ENCODE assay signal across 1 cellular context in genomic region chr17:43714338-43715149, GRCh38.
TF ChIP-seq lines count a peak whose summit lies in the region.

No MANE protein-coding gene starts in this region.

TF ChIP-seq in GM23338, 12 proteins besides CTCF, POLR2A, EP300 and RAD21 (continued from another document):
- TF ChIP-seq, protein P1, sequence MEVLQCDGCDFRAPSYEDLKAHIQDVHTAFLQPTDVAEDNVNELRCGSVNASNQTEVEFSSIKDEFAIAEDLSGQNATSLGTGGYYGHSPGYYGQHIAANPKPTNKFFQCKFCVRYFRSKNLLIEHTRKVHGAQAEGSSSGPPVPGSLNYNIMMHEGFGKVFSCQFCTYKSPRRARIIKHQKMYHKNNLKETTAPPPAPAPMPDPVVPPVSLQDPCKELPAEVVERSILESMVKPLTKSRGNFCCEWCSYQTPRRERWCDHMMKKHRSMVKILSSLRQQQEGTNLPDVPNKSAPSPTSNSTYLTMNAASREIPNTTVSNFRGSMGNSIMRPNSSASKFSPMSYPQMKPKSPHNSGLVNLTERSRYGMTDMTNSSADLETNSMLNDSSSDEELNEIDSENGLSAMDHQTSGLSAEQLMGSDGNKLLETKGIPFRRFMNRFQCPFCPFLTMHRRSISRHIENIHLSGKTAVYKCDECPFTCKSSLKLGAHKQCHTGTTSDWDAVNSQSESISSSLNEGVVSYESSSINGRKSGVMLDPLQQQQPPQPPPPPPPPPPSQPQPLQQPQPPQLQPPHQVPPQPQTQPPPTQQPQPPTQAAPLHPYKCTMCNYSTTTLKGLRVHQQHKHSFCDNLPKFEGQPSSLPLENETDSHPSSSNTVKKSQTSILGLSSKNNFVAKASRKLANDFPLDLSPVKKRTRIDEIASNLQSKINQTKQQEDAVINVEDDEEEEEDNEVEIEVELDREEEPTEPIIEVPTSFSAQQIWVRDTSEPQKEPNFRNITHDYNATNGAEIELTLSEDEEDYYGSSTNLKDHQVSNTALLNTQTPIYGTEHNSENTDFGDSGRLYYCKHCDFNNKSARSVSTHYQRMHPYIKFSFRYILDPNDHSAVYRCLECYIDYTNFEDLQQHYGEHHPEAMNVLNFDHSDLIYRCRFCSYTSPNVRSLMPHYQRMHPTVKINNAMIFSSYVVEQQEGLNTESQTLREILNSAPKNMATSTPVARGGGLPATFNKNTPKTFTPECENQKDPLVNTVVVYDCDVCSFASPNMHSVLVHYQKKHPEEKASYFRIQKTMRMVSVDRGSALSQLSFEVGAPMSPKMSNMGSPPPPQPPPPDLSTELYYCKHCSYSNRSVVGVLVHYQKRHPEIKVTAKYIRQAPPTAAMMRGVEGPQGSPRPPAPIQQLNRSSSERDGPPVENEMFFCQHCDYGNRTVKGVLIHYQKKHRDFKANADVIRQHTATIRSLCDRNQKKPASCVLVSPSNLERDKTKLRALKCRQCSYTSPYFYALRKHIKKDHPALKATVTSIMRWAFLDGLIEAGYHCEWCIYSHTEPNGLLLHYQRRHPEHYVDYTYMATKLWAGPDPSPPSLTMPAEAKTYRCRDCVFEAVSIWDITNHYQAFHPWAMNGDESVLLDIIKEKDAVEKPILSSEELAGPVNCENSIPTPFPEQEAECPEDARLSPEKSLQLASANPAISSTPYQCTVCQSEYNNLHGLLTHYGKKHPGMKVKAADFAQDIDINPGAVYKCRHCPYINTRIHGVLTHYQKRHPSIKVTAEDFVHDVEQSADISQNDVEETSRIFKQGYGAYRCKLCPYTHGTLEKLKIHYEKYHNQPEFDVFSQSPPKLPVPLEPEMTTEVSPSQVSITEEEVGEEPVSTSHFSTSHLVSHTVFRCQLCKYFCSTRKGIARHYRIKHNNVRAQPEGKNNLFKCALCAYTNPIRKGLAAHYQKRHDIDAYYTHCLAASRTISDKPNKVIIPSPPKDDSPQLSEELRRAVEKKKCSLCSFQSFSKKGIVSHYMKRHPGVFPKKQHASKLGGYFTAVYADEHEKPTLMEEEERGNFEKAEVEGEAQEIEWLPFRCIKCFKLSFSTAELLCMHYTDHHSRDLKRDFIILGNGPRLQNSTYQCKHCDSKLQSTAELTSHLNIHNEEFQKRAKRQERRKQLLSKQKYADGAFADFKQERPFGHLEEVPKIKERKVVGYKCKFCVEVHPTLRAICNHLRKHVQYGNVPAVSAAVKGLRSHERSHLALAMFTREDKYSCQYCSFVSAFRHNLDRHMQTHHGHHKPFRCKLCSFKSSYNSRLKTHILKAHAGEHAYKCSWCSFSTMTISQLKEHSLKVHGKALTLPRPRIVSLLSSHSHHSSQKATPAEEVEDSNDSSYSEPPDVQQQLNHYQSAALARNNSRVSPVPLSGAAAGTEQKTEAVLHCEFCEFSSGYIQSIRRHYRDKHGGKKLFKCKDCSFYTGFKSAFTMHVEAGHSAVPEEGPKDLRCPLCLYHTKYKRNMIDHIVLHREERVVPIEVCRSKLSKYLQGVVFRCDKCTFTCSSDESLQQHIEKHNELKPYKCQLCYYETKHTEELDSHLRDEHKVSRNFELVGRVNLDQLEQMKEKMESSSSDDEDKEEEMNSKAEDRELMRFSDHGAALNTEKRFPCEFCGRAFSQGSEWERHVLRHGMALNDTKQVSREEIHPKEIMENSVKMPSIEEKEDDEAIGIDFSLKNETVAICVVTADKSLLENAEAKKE (CRISPR knock-in tag; IDR thresholded peaks at IDR 0.05), result no peak
- TF ChIP-seq, protein P2, sequence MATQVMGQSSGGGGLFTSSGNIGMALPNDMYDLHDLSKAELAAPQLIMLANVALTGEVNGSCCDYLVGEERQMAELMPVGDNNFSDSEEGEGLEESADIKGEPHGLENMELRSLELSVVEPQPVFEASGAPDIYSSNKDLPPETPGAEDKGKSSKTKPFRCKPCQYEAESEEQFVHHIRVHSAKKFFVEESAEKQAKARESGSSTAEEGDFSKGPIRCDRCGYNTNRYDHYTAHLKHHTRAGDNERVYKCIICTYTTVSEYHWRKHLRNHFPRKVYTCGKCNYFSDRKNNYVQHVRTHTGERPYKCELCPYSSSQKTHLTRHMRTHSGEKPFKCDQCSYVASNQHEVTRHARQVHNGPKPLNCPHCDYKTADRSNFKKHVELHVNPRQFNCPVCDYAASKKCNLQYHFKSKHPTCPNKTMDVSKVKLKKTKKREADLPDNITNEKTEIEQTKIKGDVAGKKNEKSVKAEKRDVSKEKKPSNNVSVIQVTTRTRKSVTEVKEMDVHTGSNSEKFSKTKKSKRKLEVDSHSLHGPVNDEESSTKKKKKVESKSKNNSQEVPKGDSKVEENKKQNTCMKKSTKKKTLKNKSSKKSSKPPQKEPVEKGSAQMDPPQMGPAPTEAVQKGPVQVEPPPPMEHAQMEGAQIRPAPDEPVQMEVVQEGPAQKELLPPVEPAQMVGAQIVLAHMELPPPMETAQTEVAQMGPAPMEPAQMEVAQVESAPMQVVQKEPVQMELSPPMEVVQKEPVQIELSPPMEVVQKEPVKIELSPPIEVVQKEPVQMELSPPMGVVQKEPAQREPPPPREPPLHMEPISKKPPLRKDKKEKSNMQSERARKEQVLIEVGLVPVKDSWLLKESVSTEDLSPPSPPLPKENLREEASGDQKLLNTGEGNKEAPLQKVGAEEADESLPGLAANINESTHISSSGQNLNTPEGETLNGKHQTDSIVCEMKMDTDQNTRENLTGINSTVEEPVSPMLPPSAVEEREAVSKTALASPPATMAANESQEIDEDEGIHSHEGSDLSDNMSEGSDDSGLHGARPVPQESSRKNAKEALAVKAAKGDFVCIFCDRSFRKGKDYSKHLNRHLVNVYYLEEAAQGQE (IDR thresholded peaks at IDR 0.05; ENCODE audit: unreplicated experiment), result no peak
- TF ChIP-seq EZH2phosphoT487 (IDR thresholded peaks at IDR 0.05; ENCODE audit: unreplicated experiment) (no peak), ZNF114 (CRISPR knock-in tag; IDR thresholded peaks at IDR 0.05) (no peak), JUNB (IDR thresholded peaks at IDR 0.05; ENCODE audit: unreplicated experiment) (no peak), CREB1 (CRISPR knock-in tag; IDR thresholded peaks at IDR 0.05; ENCODE audit: low read depth) (no peak), EZH2 (IDR thresholded peaks at IDR 0.05; ENCODE audit: low read depth, unreplicated experiment) (no peak), POLR2AphosphoS5 (IDR thresholded peaks at IDR 0.05; ENCODE audit: low read depth) (no peak), ZNF331 (CRISPR knock-in tag; IDR thresholded peaks at IDR 0.05; ENCODE audit: low read depth) (no peak), NANOG (IDR thresholded peaks at IDR 0.05; ENCODE audit: borderline replicate concordance) (no peak)
